8 cellular contexts compared by ENCODE assay signal in the genomic region with DNA sequence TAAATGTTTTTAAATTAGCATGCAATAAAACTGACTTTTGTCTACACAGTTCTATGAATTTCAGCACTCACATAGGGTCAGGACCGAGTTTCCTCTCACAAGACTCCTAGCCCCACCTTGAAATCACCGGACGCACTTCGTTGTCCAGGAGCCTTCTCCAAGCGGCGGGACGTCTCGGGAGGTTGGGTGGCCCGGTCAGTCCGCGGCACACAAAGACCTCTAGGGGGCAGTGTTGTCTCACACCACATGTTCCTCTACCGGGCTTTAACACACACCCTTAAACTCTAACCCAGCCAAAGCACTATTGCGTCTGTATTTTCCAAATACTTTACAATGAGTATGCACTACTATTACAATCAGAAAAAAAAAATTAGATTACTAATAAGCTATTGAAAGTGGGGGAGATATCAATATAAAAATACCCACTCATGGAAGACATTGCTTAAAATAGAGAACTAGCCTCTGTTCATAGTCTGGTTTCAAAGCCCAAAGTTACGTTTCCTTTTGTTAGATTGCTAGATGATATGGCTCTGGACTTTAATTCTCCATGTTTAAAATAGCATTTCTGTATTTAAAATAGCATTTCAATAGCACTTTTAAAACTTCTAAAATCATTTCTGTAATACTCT. TPM values are rescaled to one million over a fixed set of nuclear protein-coding genes. Genes with fewer than 3 reads are reported as not detected.
DNase-seq lines count a peak whose midpoint lies in the region; ATAC-seq and TF ChIP-seq lines count a peak whose summit lies in the region.
"Not testable (repeated sequence)": the region's sequence is repeated elsewhere in the genome, so short reads cannot be mapped to it uniquely, and the experiment has no call there.

No MANE protein-coding gene starts in this region.

- not testable (repeated sequence) for H3K36me3 ChIP-seq in left lung

- H3K4me1 ChIP-seq in left lung: not testable (repeated sequence)

- intact Hi-C loops in left lung (cut with DNase I): not testable (repeated sequence)

- not testable (repeated sequence) for H3K27ac ChIP-seq in AG04450 (ENCODE audit: low read depth, low read length); left lung

- DNase-seq in AG04450 (ENCODE audit: low read depth, low spot score) (peak; percentile 29), NOMO-1 treated with DMSO at 0.1 percent for 48 hours (lab: John Stamatoyannopoulos, UW; ENCODE audit: unreplicated experiment) (peak; percentile 53), ecto neural progenitor cell (ENCODE audit: low spot score) (peak; percentile 79), left lung (peak; percentile 87 to 90)
- peak; percentile 3 to 37 (median 29) for DNase-seq in activated CD8-positive, alpha-beta memory T cell treated with anti-CD3 and anti-CD28 coated beads for 48 hours (ENCODE audit: low read depth in 2 of 3, low spot score in 2 of 3)
- peak; percentile 15 to 35 (median 30) for DNase-seq in stimulated activated CD4-positive, alpha-beta T cell treated with anti-CD3 and anti-CD28 coated beads, Interleukin-1b, Interleukin-23, amount 100 ng/mL, for 24 hours (ENCODE audit: low read depth in 4 of 4, low spot score in 1 of 4)

- CTCF ChIA-PET in AG04450 (lab: Charles Lee): interaction anchor here (0.5 to 0.6 kb wide), 3 partner anchors 104 to 398 kb away, joined by 3 read pairs; no protein-coding TSS in a partner anchor

- TF ChIP-seq CTCF in AG04450 (IDR thresholded peaks at IDR 0.05; ENCODE audit: low read depth, low read length) (peak; percentile 57), left lung (IDR thresholded peaks at IDR 0.05) (peak; percentile 73 to 75)

- not testable (repeated sequence) for H3K4me3 ChIP-seq in AG04450 (ENCODE audit: low read depth, low read length); left lung

- POLR2A ChIA-PET in AG04450 (lab: Yijun Ruan, JAX): not testable (repeated sequence)

- ATAC-seq in GM19025 (IDR thresholded peaks at IDR 0.05; ENCODE audit: low read depth, unreplicated experiment) (peak; percentile 88), HG03095 (IDR thresholded peaks at IDR 0.05; ENCODE audit: unreplicated experiment) (peak; percentile 87), left lung (peak; percentile 99)

- not testable (repeated sequence) for H3K27me3 ChIP-seq in AG04450 (ENCODE audit: control insufficient read depth, insufficient read depth, low read length); left lung

- not testable (repeated sequence) for H3K9me3 ChIP-seq in AG04450 (ENCODE audit: control insufficient read depth, insufficient read depth, low read length); left lung

RNA-seq across cellular contexts. Expression of a gene that starts 47.1 kb away (rescaled TPM):
- polyA plus RNA-seq in AG04450 (2011; rRNA removed): 0.07 and 0.09 TPM in 2 replicates
- 0.09 and 0.13 TPM in 2 replicates for polyA minus RNA-seq in AG04450 (2011; rRNA and poly(A)+ RNA removed)
- not detected for total RNA-seq in left lung

Comparison
In these comparisons a context has a peak if more than half of its experiments do, and no peak if none do; other contexts are left out.
1. DNase-seq: peak in every context shown above with its lines; median percentile 88 in left lung; 79 in ecto neural progenitor cell; 53 in NOMO-1 treated with DMSO at 0.1 percent for 48 hours; 30 in stimulated activated CD4-positive, alpha-beta T cell treated with anti-CD3 and anti-CD28 coated beads, Interleukin-1b, Interleukin-23, amount 100 ng/mL, for 24 hours; 29 in AG04450; 29 in activated CD8-positive, alpha-beta memory T cell treated with anti-CD3 and anti-CD28 coated beads for 48 hours.